18 cellular contexts compared by ENCODE assay signal in genomic region chr15:55246567-55246966, GRCh38.
"Had no signal": no experiment of that assay in that cellular context is flagged by ENCODE, and none has a peak within 500 bp of the region (broad histone marks: within the 10 kb centered on the region; RNA-seq: fewer than 3 reads in every experiment).

No MANE protein-coding gene starts in this region.

- H3K4me3 ChIP-seq: esophagus squamous epithelium, neural progenitor cell, ovary, tibial nerve had no signal

- H3K9me3 Mint-ChIP-seq: brain, neural progenitor cell had no signal

- H3K27ac ChIP-seq: esophagus squamous epithelium, neural progenitor cell, ovary, tibial nerve, WERI-Rb-1 had no signal

- H3K27ac Mint-ChIP-seq: brain, neural progenitor cell had no signal

- H3K36me3 ChIP-seq: esophagus squamous epithelium, neural progenitor cell, ovary, tibial nerve, WERI-Rb-1 had no signal

- H3K4me1 ChIP-seq: neural progenitor cell had no signal

- H3K27me3 Mint-ChIP-seq: brain had no signal

- ATAC-seq: activated naive CD4-positive, alpha-beta T cell treated with anti-CD3 and anti-CD28 coated beads, Interleukin-2, amount 50 U/mL, for 72 hours; sciatic nerve; SK-N-SH treated with all-trans-retinoic acid at 6 μM for 48 hours had no signal

- H3K4me1 Mint-ChIP-seq: brain, neural progenitor cell had no signal

- H3K9me3 ChIP-seq: esophagus squamous epithelium, ovary, tibial nerve had no signal

- H3K27me3 ChIP-seq: esophagus squamous epithelium, neural progenitor cell, ovary, tibial nerve had no signal

- DNase-seq: activated effector memory CD4-positive, alpha-beta T cell treated with Interleukin-2 at 50 U/mL for 16 hours; central memory CD4-positive, alpha-beta T cell; cortex of kidney; effector CD4-positive, alpha-beta T cell; esophagus squamous epithelium; hippocampal formation; kidney; ovary; SHP77 treated with DMSO at 0.1 percent for 48 hours; T-helper 1 cell; T1000; WERI-Rb-1 had no signal

- H3K4me3 Mint-ChIP-seq: brain, neural progenitor cell had no signal

- H3K36me3 Mint-ChIP-seq: brain, neural progenitor cell had no signal
